In the genomic region with DNA sequence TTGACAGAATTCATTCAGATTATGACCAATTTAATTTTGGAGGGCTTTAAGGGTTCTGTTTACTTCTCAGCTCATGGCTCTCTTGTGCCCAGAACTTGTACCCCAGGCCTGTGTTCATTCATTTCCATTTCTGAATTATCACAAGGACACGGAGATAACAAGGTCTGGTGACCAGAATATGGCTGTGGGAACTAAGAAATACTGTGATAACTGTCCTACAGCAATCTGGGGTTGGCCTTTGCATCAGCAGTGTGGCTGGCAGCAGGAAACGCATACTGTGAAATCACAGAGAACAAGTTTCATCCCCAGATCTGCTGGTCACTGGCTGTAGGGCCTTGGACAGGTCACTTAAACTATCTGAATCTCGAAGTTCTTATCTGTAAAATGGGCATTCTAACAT, we compare ENCODE assay signal across 21 cellular contexts.
"Had no signal": no experiment of that assay in that cellular context is flagged by ENCODE, and none has a peak within 500 bp of the region (broad histone marks: within the 10 kb centered on the region; RNA-seq: fewer than 3 reads in every experiment).

No MANE protein-coding gene starts in this region.

- H2AFZ ChIP-seq: hepatocyte had no signal

- ATAC-seq: left colon; psoas muscle; stimulated activated memory B cell treated with anti-CD40 and anti-IgM and Interleukin-4, amounts not matched to agents 10 μg/mL and 1 μg/mL and 100 μg/mL, for 72 hours had no signal

- H3K9me3 ChIP-seq: ascending aorta, psoas muscle, sigmoid colon, spleen had no signal

- DNase-seq: activated CD4-positive, CD25-positive, alpha-beta regulatory T cell treated with anti-CD3 and anti-CD28 coated beads, Interleukin-2, amount 50 U/mL, for 72 hours; activated CD8-positive, alpha-beta memory T cell treated with anti-CD3 and anti-CD28 coated beads for 24 hours; activated CD8-positive, alpha-beta memory T cell treated with anti-CD3 and anti-CD28 coated beads, Interleukin-2, amount 50 U/mL, for 48 hours; activated gamma-delta T cell; dermis blood vessel endothelial cell; effector memory CD4-positive, alpha-beta T cell; left colon; midbrain; psoas muscle; sigmoid colon; spleen; stimulated activated CD4-positive, alpha-beta T cell treated with anti-CD3 and anti-CD28 coated beads, Interleukin-4, amount 100 ng/mL, for 4 hours; T-helper 2 cell had no signal

- H3K27ac Mint-ChIP-seq: activated naive CD4-positive, alpha-beta T cell treated with anti-CD3 and anti-CD28 coated beads, Interleukin-2, amount 50 U/mL, for 24 hours; stimulated activated memory B cell treated with anti-CD40 and anti-IgM and Interleukin-4, amounts not matched to agents 10 μg/mL and 1 μg/mL and 100 μg/mL, for 72 hours had no signal

- H3K79me2 ChIP-seq: hepatocyte had no signal

- H3K4me3 Mint-ChIP-seq: activated naive CD4-positive, alpha-beta T cell treated with anti-CD3 and anti-CD28 coated beads, Interleukin-2, amount 50 U/mL, for 24 hours; neural crest cell; stimulated activated memory B cell treated with anti-CD40 and anti-IgM and Interleukin-4, amounts not matched to agents 10 μg/mL and 1 μg/mL and 100 μg/mL, for 72 hours had no signal

- H3K4me1 Mint-ChIP-seq: activated naive CD4-positive, alpha-beta T cell treated with anti-CD3 and anti-CD28 coated beads, Interleukin-2, amount 50 U/mL, for 24 hours; neural crest cell; stimulated activated memory B cell treated with anti-CD40 and anti-IgM and Interleukin-4, amounts not matched to agents 10 μg/mL and 1 μg/mL and 100 μg/mL, for 72 hours had no signal

- H3K36me3 ChIP-seq: ascending aorta, sigmoid colon, spleen had no signal

- FAIRE-seq: bronchial epithelial cell had no signal

- H3K4me2 ChIP-seq: hepatocyte had no signal

- H3K4me3 ChIP-seq: ascending aorta, hepatocyte, lung, psoas muscle, sigmoid colon, spleen had no signal

- H3K27me3 ChIP-seq: ascending aorta, hepatocyte, sigmoid colon had no signal

- H3K9me3 Mint-ChIP-seq: activated naive CD4-positive, alpha-beta T cell treated with anti-CD3 and anti-CD28 coated beads, Interleukin-2, amount 50 U/mL, for 24 hours; neural crest cell; stimulated activated memory B cell treated with anti-CD40 and anti-IgM and Interleukin-4, amounts not matched to agents 10 μg/mL and 1 μg/mL and 100 μg/mL, for 72 hours had no signal

- H3K4me1 ChIP-seq: ascending aorta, psoas muscle, sigmoid colon, spleen had no signal

- H3K27ac ChIP-seq: ascending aorta, psoas muscle, sigmoid colon, spleen, VCaP had no signal

- H3K36me3 Mint-ChIP-seq: activated naive CD4-positive, alpha-beta T cell treated with anti-CD3 and anti-CD28 coated beads, Interleukin-2, amount 50 U/mL, for 24 hours; stimulated activated memory B cell treated with anti-CD40 and anti-IgM and Interleukin-4, amounts not matched to agents 10 μg/mL and 1 μg/mL and 100 μg/mL, for 72 hours had no signal
